1 cellular context compared by ENCODE assay signal in the genomic region with DNA sequence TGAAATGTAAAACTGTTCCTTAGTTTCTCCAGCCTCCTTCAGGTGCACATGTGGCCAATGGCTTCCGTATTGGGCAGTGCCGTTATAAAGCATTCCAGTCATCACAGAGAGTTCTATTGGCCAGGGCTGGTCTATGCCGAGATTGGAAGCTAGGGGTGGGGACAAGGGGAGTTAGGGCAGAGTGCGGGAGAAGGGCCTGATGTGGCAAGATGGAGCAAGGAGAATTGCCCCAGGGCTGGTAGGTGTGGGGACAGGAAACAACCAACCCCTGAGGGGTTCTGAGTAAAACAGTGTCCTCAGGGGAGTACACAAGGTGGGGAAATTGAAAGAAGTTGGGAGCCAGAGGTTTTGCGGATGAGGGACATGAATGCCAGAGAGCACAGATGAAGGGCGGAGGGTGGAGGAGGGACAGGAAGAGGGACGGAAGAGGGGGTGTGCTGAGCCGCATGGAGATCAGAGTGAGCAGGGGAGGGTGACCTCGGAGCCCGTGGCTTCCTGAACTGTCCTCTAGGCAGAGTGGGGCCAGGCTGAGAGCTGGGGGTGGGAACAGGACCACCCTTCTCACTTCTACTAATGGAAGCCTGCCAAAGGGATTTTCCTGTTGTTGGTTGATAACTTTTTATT.
TF ChIP-seq lines count a peak whose summit lies in the region.

No MANE protein-coding gene starts in this region.

TF ChIP-seq in HepG2, 621 proteins besides CTCF, POLR2A, EP300 and RAD21 (continued from another document):
- TF ChIP-seq, protein P1, sequence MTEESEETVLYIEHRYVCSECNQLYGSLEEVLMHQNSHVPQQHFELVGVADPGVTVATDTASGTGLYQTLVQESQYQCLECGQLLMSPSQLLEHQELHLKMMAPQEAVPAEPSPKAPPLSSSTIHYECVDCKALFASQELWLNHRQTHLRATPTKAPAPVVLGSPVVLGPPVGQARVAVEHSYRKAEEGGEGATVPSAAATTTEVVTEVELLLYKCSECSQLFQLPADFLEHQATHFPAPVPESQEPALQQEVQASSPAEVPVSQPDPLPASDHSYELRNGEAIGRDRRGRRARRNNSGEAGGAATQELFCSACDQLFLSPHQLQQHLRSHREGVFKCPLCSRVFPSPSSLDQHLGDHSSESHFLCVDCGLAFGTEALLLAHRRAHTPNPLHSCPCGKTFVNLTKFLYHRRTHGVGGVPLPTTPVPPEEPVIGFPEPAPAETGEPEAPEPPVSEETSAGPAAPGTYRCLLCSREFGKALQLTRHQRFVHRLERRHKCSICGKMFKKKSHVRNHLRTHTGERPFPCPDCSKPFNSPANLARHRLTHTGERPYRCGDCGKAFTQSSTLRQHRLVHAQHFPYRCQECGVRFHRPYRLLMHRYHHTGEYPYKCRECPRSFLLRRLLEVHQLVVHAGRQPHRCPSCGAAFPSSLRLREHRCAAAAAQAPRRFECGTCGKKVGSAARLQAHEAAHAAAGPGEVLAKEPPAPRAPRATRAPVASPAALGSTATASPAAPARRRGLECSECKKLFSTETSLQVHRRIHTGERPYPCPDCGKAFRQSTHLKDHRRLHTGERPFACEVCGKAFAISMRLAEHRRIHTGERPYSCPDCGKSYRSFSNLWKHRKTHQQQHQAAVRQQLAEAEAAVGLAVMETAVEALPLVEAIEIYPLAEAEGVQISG (CRISPR knock-in tag; IDR thresholded peaks at IDR 0.05), result 0 out of 2 replicates have a peak, but pooled peaks have one; percentile 17
